1 cellular context compared by ENCODE assay signal in the genomic region with DNA sequence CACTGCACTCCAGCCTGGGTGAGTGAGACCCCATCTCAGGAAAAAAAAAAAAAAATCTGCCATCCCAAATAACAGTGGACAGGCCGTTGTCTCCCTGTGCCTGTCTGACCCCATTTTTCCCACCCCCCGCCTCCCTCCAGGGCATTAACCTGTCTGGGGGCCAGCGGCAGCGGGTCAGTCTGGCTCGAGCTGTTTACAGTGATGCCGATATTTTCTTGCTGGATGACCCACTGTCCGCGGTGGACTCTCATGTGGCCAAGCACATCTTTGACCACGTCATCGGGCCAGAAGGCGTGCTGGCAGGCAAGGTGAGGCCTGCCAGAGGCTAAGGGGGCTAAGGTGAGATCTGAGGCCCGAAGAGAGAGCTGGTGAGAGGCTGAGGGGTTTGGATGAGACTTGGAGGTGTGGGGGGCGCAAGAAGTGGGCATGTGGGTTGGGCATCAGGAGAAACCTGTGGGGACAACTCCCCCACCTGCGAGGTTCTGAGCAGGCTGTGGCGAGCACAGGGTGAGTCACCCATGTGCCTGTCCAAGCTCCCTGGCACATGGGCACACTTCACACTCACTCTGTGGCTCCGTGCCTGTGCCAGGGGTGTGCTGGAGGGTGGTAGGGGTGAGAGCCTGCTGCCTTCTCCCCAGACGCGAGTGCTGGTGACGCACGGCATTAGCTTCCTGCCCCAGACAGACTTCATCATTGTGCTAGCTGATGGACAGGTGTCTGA.
TF ChIP-seq lines count a peak whose summit lies in the region.

No MANE protein-coding gene starts in this region.

TF ChIP-seq in GM23338, 12 proteins besides CTCF, POLR2A, EP300 and RAD21 (continued from another document):
- TF ChIP-seq, protein P1, sequence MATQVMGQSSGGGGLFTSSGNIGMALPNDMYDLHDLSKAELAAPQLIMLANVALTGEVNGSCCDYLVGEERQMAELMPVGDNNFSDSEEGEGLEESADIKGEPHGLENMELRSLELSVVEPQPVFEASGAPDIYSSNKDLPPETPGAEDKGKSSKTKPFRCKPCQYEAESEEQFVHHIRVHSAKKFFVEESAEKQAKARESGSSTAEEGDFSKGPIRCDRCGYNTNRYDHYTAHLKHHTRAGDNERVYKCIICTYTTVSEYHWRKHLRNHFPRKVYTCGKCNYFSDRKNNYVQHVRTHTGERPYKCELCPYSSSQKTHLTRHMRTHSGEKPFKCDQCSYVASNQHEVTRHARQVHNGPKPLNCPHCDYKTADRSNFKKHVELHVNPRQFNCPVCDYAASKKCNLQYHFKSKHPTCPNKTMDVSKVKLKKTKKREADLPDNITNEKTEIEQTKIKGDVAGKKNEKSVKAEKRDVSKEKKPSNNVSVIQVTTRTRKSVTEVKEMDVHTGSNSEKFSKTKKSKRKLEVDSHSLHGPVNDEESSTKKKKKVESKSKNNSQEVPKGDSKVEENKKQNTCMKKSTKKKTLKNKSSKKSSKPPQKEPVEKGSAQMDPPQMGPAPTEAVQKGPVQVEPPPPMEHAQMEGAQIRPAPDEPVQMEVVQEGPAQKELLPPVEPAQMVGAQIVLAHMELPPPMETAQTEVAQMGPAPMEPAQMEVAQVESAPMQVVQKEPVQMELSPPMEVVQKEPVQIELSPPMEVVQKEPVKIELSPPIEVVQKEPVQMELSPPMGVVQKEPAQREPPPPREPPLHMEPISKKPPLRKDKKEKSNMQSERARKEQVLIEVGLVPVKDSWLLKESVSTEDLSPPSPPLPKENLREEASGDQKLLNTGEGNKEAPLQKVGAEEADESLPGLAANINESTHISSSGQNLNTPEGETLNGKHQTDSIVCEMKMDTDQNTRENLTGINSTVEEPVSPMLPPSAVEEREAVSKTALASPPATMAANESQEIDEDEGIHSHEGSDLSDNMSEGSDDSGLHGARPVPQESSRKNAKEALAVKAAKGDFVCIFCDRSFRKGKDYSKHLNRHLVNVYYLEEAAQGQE (IDR thresholded peaks at IDR 0.05; ENCODE audit: unreplicated experiment), result no peak
- TF ChIP-seq ZNF331 (CRISPR knock-in tag; IDR thresholded peaks at IDR 0.05; ENCODE audit: low read depth), result no peak
